Comparison of ENCODE assay signal across 14 cellular contexts in the genomic region with DNA sequence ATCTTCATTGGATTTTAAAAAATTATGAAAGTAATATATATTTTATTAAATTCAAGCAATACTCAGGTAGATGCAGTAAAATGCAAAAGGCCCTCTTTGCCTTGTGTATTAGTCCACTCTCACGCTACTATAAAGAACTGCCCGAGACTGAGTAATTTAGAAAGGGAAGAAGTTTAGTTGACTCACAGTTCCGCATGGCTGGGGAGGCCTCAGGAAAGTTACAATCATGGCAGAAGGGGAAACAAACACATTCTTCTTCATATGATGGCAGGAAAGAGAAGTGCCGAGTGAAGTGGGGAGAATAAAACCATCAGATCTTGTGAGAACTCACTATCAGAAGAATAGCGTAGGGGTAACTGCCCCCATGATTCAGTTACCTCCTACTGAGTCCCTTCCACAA. TPM values are rescaled to one million over a fixed set of nuclear protein-coding genes. Genes with fewer than 3 reads are reported as not detected.
DNase-seq lines count a peak whose midpoint lies in the region; ATAC-seq and TF ChIP-seq lines count a peak whose summit lies in the region.
"Had no signal": no experiment of that assay in that cellular context is flagged by ENCODE, and none has a peak within 500 bp of the region (broad histone marks: within the 10 kb centered on the region; RNA-seq: fewer than 3 reads in every experiment).

No MANE protein-coding gene starts in this region.

- intact Hi-C loops in colonic mucosa (cut with DNase I) = no loop called here

- ATAC-seq in GM19043 (IDR thresholded peaks at IDR 0.05; ENCODE audit: low read depth, unreplicated experiment) (peak; percentile 51), HG02759 (IDR thresholded peaks at IDR 0.05; ENCODE audit: unreplicated experiment) (peak; percentile 60)
- peak; percentile 75 for ATAC-seq in stimulated activated memory B cell treated with anti-CD40 and anti-IgM and Interleukin-4, amounts not matched to agents 10 μg/mL and 1 μg/mL and 100 μg/mL, for 72 hours
- ATAC-seq: naive thymus-derived CD8-positive, alpha-beta T cell had no signal

- no peak overlapping the region for H3K4me3 Mint-ChIP-seq in stimulated activated memory B cell treated with anti-CD40 and anti-IgM and Interleukin-4, amounts not matched to agents 10 μg/mL and 1 μg/mL and 100 μg/mL, for 72 hours
- H3K4me3 Mint-ChIP-seq: naive thymus-derived CD8-positive, alpha-beta T cell; type B pancreatic cell had no signal

- no peaks in the 10 kb centered on the region for H3K27me3 ChIP-seq in colonic mucosa

- H3K36me3 Mint-ChIP-seq in stimulated activated memory B cell treated with anti-CD40 and anti-IgM and Interleukin-4, amounts not matched to agents 10 μg/mL and 1 μg/mL and 100 μg/mL, for 72 hours = no peaks in the 10 kb centered on the region
- H3K36me3 Mint-ChIP-seq: type B pancreatic cell had no signal

- DNase-seq in NAMALWA (ENCODE audit: low spot score) (peak; percentile 53), SKM-1 (lab: John Stamatoyannopoulos, UW; ENCODE audit: unreplicated experiment) (no peak), colonic mucosa (no peak), iPS-NIHi7 (ENCODE audit: extremely low spot score) (no peak)
- no peak for DNase-seq in activated effector memory CD4-positive, alpha-beta T cell treated with Interleukin-2 at 50 U/mL for 16 hours
- DNase-seq: amygdala; foreskin melanocyte; kidney; naive thymus-derived CD8-positive, alpha-beta T cell had no signal

- H3K4me1 ChIP-seq in colonic mucosa = no peaks in the 10 kb centered on the region

- no peaks in the 10 kb centered on the region for H3K36me3 ChIP-seq in colonic mucosa

- H3K27ac Mint-ChIP-seq in stimulated activated memory B cell treated with anti-CD40 and anti-IgM and Interleukin-4, amounts not matched to agents 10 μg/mL and 1 μg/mL and 100 μg/mL, for 72 hours = peak overlapping the region; percentile 82
- H3K27ac Mint-ChIP-seq: type B pancreatic cell had no signal

- H3K27ac ChIP-seq in colonic mucosa = no peak overlapping the region
- H3K27ac ChIP-seq: skin epidermis had no signal

- H3K4me3 ChIP-seq in colonic mucosa = no peak overlapping the region
- H3K4me3 ChIP-seq: skin epidermis had no signal

- peaks cover 32% of the 10 kb centered on the region for H3K4me1 Mint-ChIP-seq in stimulated activated memory B cell treated with anti-CD40 and anti-IgM and Interleukin-4, amounts not matched to agents 10 μg/mL and 1 μg/mL and 100 μg/mL, for 72 hours

- no peaks in the 10 kb centered on the region for H3K27me3 Mint-ChIP-seq in stimulated activated memory B cell treated with anti-CD40 and anti-IgM and Interleukin-4, amounts not matched to agents 10 μg/mL and 1 μg/mL and 100 μg/mL, for 72 hours

- H3K9me3 ChIP-seq in colonic mucosa = no peaks in the 10 kb centered on the region

- no peak for TF ChIP-seq CTCF in colonic mucosa (IDR thresholded peaks at IDR 0.05)

- no peak overlapping the region for H3K9ac ChIP-seq in colonic mucosa (ENCODE audit: low read depth in 2 of 2, low read length in 2 of 2)

- no peaks in the 10 kb centered on the region for H3K9me3 Mint-ChIP-seq in stimulated activated memory B cell treated with anti-CD40 and anti-IgM and Interleukin-4, amounts not matched to agents 10 μg/mL and 1 μg/mL and 100 μg/mL, for 72 hours
- H3K9me3 Mint-ChIP-seq: type B pancreatic cell had no signal

RNA-seq across cellular contexts. Expression of gene KIAA1549L, which starts 12.1 kb away (rescaled TPM):
- total RNA-seq in colonic mucosa = under 1 TPM; 0.72 to 0.89 TPM
- total RNA-seq: naive thymus-derived CD8-positive, alpha-beta T cell had no signal
